Comparison of ENCODE assay signal across 8 cellular contexts in genomic region chr3:3799173-3800075, GRCh38. TPM values are rescaled to one million over a fixed set of nuclear protein-coding genes. Genes with fewer than 3 reads are reported as not detected.
A peak's percentile ranks its signal among the peaks of the same experiment; 100 is the strongest.
DNase-seq lines count a peak whose midpoint lies in the region; FAIRE-seq and TF ChIP-seq lines count a peak whose summit lies in the region.

LRRN1 (plus strand) TSS chr3:3799431; CDS start chr3:3844642, 45,211 bp downstream.

- H3K4me1 ChIP-seq in mesodermal cell (ENCODE audit: control insufficient read depth, insufficient read depth, low read length, poor library complexity, severe bottlenecking): no peaks in the 10 kb centered on the region

- DNase-seq in GM12892 (ENCODE audit: insufficient read length) (peak; percentile 30), ecto neural progenitor cell (ENCODE audit: low spot score) (peak; percentile 95), cortex of kidney (lab: John Stamatoyannopoulos, UW) (no peak)
- peak; percentile 33 for DNase-seq in Jurkat, Clone E6-1 (ENCODE audit: low read depth, low spot score)
- DNase-seq in activated CD4-positive, alpha-beta T cell treated with anti-CD3 and anti-CD28 coated beads for 48 hours: peak; percentile 70
- DNase-seq in stimulated activated CD8-positive, alpha-beta memory T cell treated with anti-CD3 and anti-CD28 coated beads, Interleukin-15, amount 100 ng/mL, for 48 hours (ENCODE audit: low read depth in 2 of 2): peak; percentile 51 to 66
- no peak for DNase-seq in effector CD4-positive, alpha-beta T cell

- H3K36me3 ChIP-seq in mesodermal cell (ENCODE audit: control insufficient read depth, insufficient read depth, low read length): peaks cover 5% of the 10 kb centered on the region

- no peaks in the 10 kb centered on the region for H3K9me3 ChIP-seq in mesodermal cell (ENCODE audit: control insufficient read depth, low read length)

- FAIRE-seq in GM12892 (lab: Jason Lieb, UNC): no peak

- H3K27ac ChIP-seq in mesodermal cell (ENCODE audit: low read depth, low read length, severe bottlenecking): peak within 1 kb of the TSS; percentile 85

- 0 to 1% methylated on average over 66 to 68 of the region's 102 CpGs for WGBS in mesodermal cell (ENCODE audit: insufficient coverage in 2 of 2), 2 experiments

- H3K4me3 ChIP-seq in Jurkat, Clone E6-1 (ENCODE audit: low read length): peak within 1 kb of the TSS; percentile 52
- H3K4me3 ChIP-seq in mesodermal cell (ENCODE audit: extremely low read depth, insufficient read depth, low read length, poor library complexity, severe bottlenecking): peak within 1 kb of the TSS; percentile 83

- TF ChIP-seq POLR2A in GM12892 (IDR thresholded peaks at IDR 0.05; ENCODE audit: low read depth, low read length): no peak

RNA-seq across cellular contexts. Expression of gene LRRN1, which starts in this region (rescaled TPM):
- not detected for polyA plus RNA-seq in GM12892 (2012; ENCODE audit: missing spikeins)
- polyA plus RNA-seq in Jurkat, Clone E6-1 (2012; ENCODE audit: insufficient read depth, insufficient read length): 5.3 TPM
- 78.3 TPM for polyA plus RNA-seq in mesodermal cell (2013, experiment 1 of 2)
- 72.2 TPM for polyA plus RNA-seq in mesodermal cell (2013, experiment 2 of 2)

Comparison
In these comparisons a context has a peak if more than half of its experiments do, and no peak if none do; other contexts are left out.
1. DNase-seq: peak in GM12892 (single experiment), Jurkat, Clone E6-1 (single experiment), activated CD4-positive, alpha-beta T cell treated with anti-CD3 and anti-CD28 coated beads for 48 hours (single experiment), ecto neural progenitor cell (single experiment) and stimulated activated CD8-positive, alpha-beta memory T cell treated with anti-CD3 and anti-CD28 coated beads, Interleukin-15, amount 100 ng/mL, for 48 hours (2 of 2); none in effector CD4-positive, alpha-beta T cell (single experiment) and cortex of kidney (single experiment).